Comparison of ENCODE assay signal across 26 cellular contexts in genomic region chr14:36874396-36875138, GRCh38.
DNase-seq lines count a peak whose midpoint lies in the region; ATAC-seq and TF ChIP-seq lines count a peak whose summit lies in the region.
"Had no signal": no experiment of that assay in that cellular context is flagged by ENCODE, and none has a peak within 500 bp of the region (broad histone marks: within the 10 kb centered on the region; RNA-seq: fewer than 3 reads in every experiment).

No MANE protein-coding gene starts in this region.

- no peak overlapping the region for H3T11ph ChIP-seq in H9 (ENCODE audit: low read length)

- no peak overlapping the region for H2BK120ac ChIP-seq in H9 (ENCODE audit: low read depth, low read length, poor library complexity, severe bottlenecking)

- H3K56ac ChIP-seq in H9 (ENCODE audit: insufficient read length, low read depth, low read length): no peak overlapping the region

- no peak overlapping the region for H3K4me3 ChIP-seq in HEK293 (ENCODE audit: low read depth, low read length)
- no peak overlapping the region for H3K4me3 ChIP-seq in RWPE2 (ENCODE audit: severe bottlenecking)
- H3K4me3 ChIP-seq in parathyroid adenoma (ENCODE audit: low read depth, low read length): no peak overlapping the region
- H3K4me3 ChIP-seq: body of pancreas, coronary artery, lower lobe of right lung, psoas muscle, SJSA1, skin epidermis, transverse colon had no signal

- no peaks in the 10 kb centered on the region; a peak in 1 of 7 replicates for H3K36me3 Mint-ChIP-seq in H9 (ENCODE audit: insufficient read depth in 1 of 3, low read depth in 3 of 3)
- H3K36me3 Mint-ChIP-seq: activated naive CD8-positive, alpha-beta T cell treated with anti-CD3 and anti-CD28 coated beads for 36 hours; CD8-positive, alpha-beta T cell had no signal

- H3K9me3 ChIP-seq in HEK293 (ENCODE audit: control insufficient read depth, insufficient read depth, low read depth, low read length): no peaks in the 10 kb centered on the region
- no peaks in the 10 kb centered on the region for H3K9me3 ChIP-seq in RWPE2 (ENCODE audit: severe bottlenecking)
- no peaks in the 10 kb centered on the region for H3K9me3 ChIP-seq in parathyroid adenoma (ENCODE audit: control insufficient read depth, low read length)
- no peaks in the 10 kb centered on the region for H3K9me3 ChIP-seq in H9 (ENCODE audit: control insufficient read depth, low read depth, low read length)
- H3K9me3 ChIP-seq: body of pancreas, lower lobe of right lung, psoas muscle, SJSA1, transverse colon had no signal

- H3K27ac Mint-ChIP-seq in H9: no peak overlapping the region
- H3K27ac Mint-ChIP-seq: activated naive CD8-positive, alpha-beta T cell treated with anti-CD3 and anti-CD28 coated beads for 36 hours; activated T-helper 2 cell treated with anti-CD3 and anti-CD28 coated beads, Interferon-gamma antibody, Interleukin-2, Interleukin-4, amounts not matched to agents 10 μg/mL and 5 μg/mL and 100 μg/mL, durations not matched to agents 14 hours and 24 hours and 36 hours; CD8-positive, alpha-beta T cell; stimulated activated naive CD8-positive, alpha-beta T cell treated with anti-CD3 and anti-CD28 coated beads, Interleukin-15, amount 100 ng/mL, for 72 hours; T-helper 17 cell had no signal

- no peaks in the 10 kb centered on the region for H3K79me1 ChIP-seq in H9 (ENCODE audit: insufficient read depth, low read depth, low read length, poor library complexity, severe bottlenecking)

- H4K8ac ChIP-seq in H9 (replicated peaks; ENCODE audit: insufficient read length, low read depth, low read length): no peak overlapping the region

- peak; percentile 93 for ATAC-seq in RWPE2 (ENCODE audit: low read depth)
- ATAC-seq: body of pancreas; CD8-positive, alpha-beta T cell; HCT116; lower lobe of right lung; psoas muscle; stimulated activated naive CD8-positive, alpha-beta T cell treated with anti-CD3 and anti-CD28 coated beads, Interleukin-15, amount 100 ng/mL, for 72 hours; T-helper 17 cell had no signal

- H2BK20ac ChIP-seq in H9 (ENCODE audit: low read depth, low read length, poor library complexity, severe bottlenecking): no peak overlapping the region

- H3K9ac ChIP-seq in parathyroid adenoma (no peak overlapping the region), H9 (ENCODE audit: extremely low read depth, insufficient read length, low read length) (no peak overlapping the region)

- H2BK12ac ChIP-seq in H9 (ENCODE audit: insufficient read length, low read depth, low read length): no peak overlapping the region

- H3K79me2 ChIP-seq in parathyroid adenoma: no peaks in the 10 kb centered on the region
- H3K79me2 ChIP-seq in H9 (ENCODE audit: insufficient read depth, low read length): no peaks in the 10 kb centered on the region

- H2AFZ ChIP-seq in parathyroid adenoma (peak overlapping the region; percentile 35), H9 (ENCODE audit: low read length) (no peak overlapping the region)

- no peak overlapping the region for H4K5ac ChIP-seq in H9 (ENCODE audit: insufficient read length, low read depth, low read length)

- no peaks in the 10 kb centered on the region for H3K9me3 Mint-ChIP-seq in H9
- H3K9me3 Mint-ChIP-seq: activated naive CD8-positive, alpha-beta T cell treated with anti-CD3 and anti-CD28 coated beads for 36 hours; activated T-helper 2 cell treated with anti-CD3 and anti-CD28 coated beads, Interferon-gamma antibody, Interleukin-2, Interleukin-4, amounts not matched to agents 10 μg/mL and 5 μg/mL and 100 μg/mL, durations not matched to agents 14 hours and 24 hours and 36 hours; stimulated activated naive CD8-positive, alpha-beta T cell treated with anti-CD3 and anti-CD28 coated beads, Interleukin-15, amount 100 ng/mL, for 72 hours had no signal

- H2BK5ac ChIP-seq in H9 (ENCODE audit: insufficient read length, low read length): no peak overlapping the region

- DNase-seq in NCI-H2029 treated with DMSO at 0.1 percent for 48 hours (lab: John Stamatoyannopoulos, UW) (peak; percentile 27), RWPE2 (ENCODE audit: low spot score) (no peak), SK-N-DZ (ENCODE audit: low spot score) (no peak), superior temporal gyrus (ENCODE audit: extremely low spot score) (no peak), H9 (no peak)
- DNase-seq: activated CD8-positive, alpha-beta memory T cell treated with anti-CD3 and anti-CD28 coated beads, Interleukin-2, amount 50 U/mL, for 4 hours; activated naive CD8-positive, alpha-beta T cell treated with anti-CD3 and anti-CD28 coated beads for 36 hours; body of pancreas; CD8-positive, alpha-beta T cell; foreskin fibroblast; hippocampal formation; lower lobe of right lung; NCI-H1436 treated with DMSO at 0.1 percent for 48 hours; NCI-H524; psoas muscle; stimulated activated CD4-positive, alpha-beta T cell treated with anti-CD3 and anti-CD28 coated beads, Interleukin-4, amount 100 ng/mL, for 24 hours; stimulated activated naive CD8-positive, alpha-beta T cell treated with anti-CD3 and anti-CD28 coated beads, Interleukin-15, amount 100 ng/mL, for 72 hours; T-helper 17 cell; transverse colon had no signal

- CTCF ChIA-PET in HEK293 (lab: Yijun Ruan, JAX): interaction anchor here (0.7 kb wide), 1 partner anchor 102 kb away, joined by 5 read pairs; no protein-coding TSS in a partner anchor

- no peak overlapping the region for H3K14ac ChIP-seq in H9 (ENCODE audit: insufficient read depth, low read length)

- no peaks in the 10 kb centered on the region for H4K20me1 ChIP-seq in H9 (ENCODE audit: control insufficient read depth, insufficient read depth, insufficient read length)

- no peak overlapping the region for H4K91ac ChIP-seq in H9 (ENCODE audit: insufficient read length, low read depth, low read length)

- no peaks in the 10 kb centered on the region for H3K23me2 ChIP-seq in H9 (ENCODE audit: insufficient read length, low read depth, low read length, poor library complexity, severe bottlenecking)

- H3K36me3 ChIP-seq in HEK293 (ENCODE audit: control insufficient read depth in 2 of 2, insufficient read depth in 1 of 2, low read length in 2 of 2): no peaks in the 10 kb centered on the region
- no peaks in the 10 kb centered on the region for H3K36me3 ChIP-seq in RWPE2 (ENCODE audit: low read depth)
- H3K36me3 ChIP-seq in parathyroid adenoma (ENCODE audit: control insufficient read depth, insufficient read depth, low read length): no peaks in the 10 kb centered on the region
- H3K36me3 ChIP-seq: lower lobe of right lung, SJSA1, transverse colon had no signal

- TF ChIP-seq CTCF in HEK293 (tag by site-specific recombination; IDR thresholded peaks at IDR 0.05) (no peak), RWPE2 (IDR thresholded peaks at IDR 0.05; ENCODE audit: poor library complexity, severe bottlenecking) (no peak), parathyroid adenoma (IDR thresholded peaks at IDR 0.05) (no peak), H9 (conservative IDR thresholded peaks at IDR 0.05) (no peak)

- H3K18ac ChIP-seq in H9 (ENCODE audit: insufficient read length, low read depth, low read length): no peak overlapping the region

- no peak overlapping the region for H3K4ac ChIP-seq in H9 (ENCODE audit: low read depth, low read length)

- H3K27me3 ChIP-seq in RWPE2 (ENCODE audit: insufficient read depth, poor library complexity, severe bottlenecking) (no peaks in the 10 kb centered on the region), parathyroid adenoma (ENCODE audit: control insufficient read depth, insufficient read depth, low read length) (no peaks in the 10 kb centered on the region), H9 (ENCODE audit: insufficient read depth, low read length) (no peaks in the 10 kb centered on the region)
- H3K27me3 ChIP-seq: body of pancreas, SJSA1, transverse colon had no signal

- WGBS in H9 (ENCODE audit: extremely low coverage, insufficient read length, low lambda C conversion rate): no CpG with 5 or more reads among the region's 6 CpGs

- H3K4me3 Mint-ChIP-seq in H9: no peak overlapping the region
- H3K4me3 Mint-ChIP-seq: activated naive CD8-positive, alpha-beta T cell treated with anti-CD3 and anti-CD28 coated beads for 36 hours; CD8-positive, alpha-beta T cell; stimulated activated naive CD8-positive, alpha-beta T cell treated with anti-CD3 and anti-CD28 coated beads, Interleukin-15, amount 100 ng/mL, for 72 hours; T-helper 17 cell had no signal

- peaks cover 5% of the 10 kb centered on the region for H3K4me1 ChIP-seq in HEK293 (ENCODE audit: control insufficient read depth, insufficient read depth, low read length)
- peaks cover 17% of the 10 kb centered on the region for H3K4me1 ChIP-seq in RWPE2 (ENCODE audit: insufficient read depth, poor library complexity, severe bottlenecking)
- no peaks in the 10 kb centered on the region for H3K4me1 ChIP-seq in parathyroid adenoma
- no peaks in the 10 kb centered on the region for H3K4me1 ChIP-seq in H9 (ENCODE audit: insufficient read depth, low read length)
- H3K4me1 ChIP-seq: lower lobe of right lung, psoas muscle, SJSA1, transverse colon had no signal

- H3K27ac ChIP-seq in HEK293 (ENCODE audit: extremely low read depth, low read depth, low read length) (no peak overlapping the region), RWPE2 (ENCODE audit: poor library complexity, severe bottlenecking) (peak overlapping the region; percentile 20), parathyroid adenoma (no peak overlapping the region), H9 (ENCODE audit: insufficient read length, low read depth, low read length) (no peak overlapping the region)
- H3K27ac ChIP-seq: body of pancreas, coronary artery, lower lobe of right lung, psoas muscle, SJSA1, skin epidermis, transverse colon had no signal

- H3K27me3 Mint-ChIP-seq in H9 (ENCODE audit: low read depth): no peaks in the 10 kb centered on the region
- H3K27me3 Mint-ChIP-seq: activated naive CD8-positive, alpha-beta T cell treated with anti-CD3 and anti-CD28 coated beads for 36 hours; stimulated activated naive CD8-positive, alpha-beta T cell treated with anti-CD3 and anti-CD28 coated beads, Interleukin-15, amount 100 ng/mL, for 72 hours; T-helper 17 cell had no signal

- POLR2A ChIA-PET in HEK293 (lab: Yijun Ruan, JAX): no interaction called here

- no peaks in the 10 kb centered on the region for H3K4me1 Mint-ChIP-seq in H9
- H3K4me1 Mint-ChIP-seq: activated naive CD8-positive, alpha-beta T cell treated with anti-CD3 and anti-CD28 coated beads for 36 hours; stimulated activated naive CD8-positive, alpha-beta T cell treated with anti-CD3 and anti-CD28 coated beads, Interleukin-15, amount 100 ng/mL, for 72 hours; T-helper 17 cell had no signal

- H3K23ac ChIP-seq in H9 (ENCODE audit: insufficient read length, low read depth, low read length): no peak overlapping the region

- H3K4me2 ChIP-seq in parathyroid adenoma (ENCODE audit: low read length) (peak overlapping the region; percentile 48), H9 (ENCODE audit: insufficient read depth, insufficient read length, low read length) (no peak overlapping the region)

- no peak overlapping the region for H2BK15ac ChIP-seq in H9 (ENCODE audit: low read depth, low read length)

- H2AK5ac ChIP-seq in H9 (ENCODE audit: insufficient read length, low read length): no peak overlapping the region
